9 cellular contexts compared by ENCODE assay signal in the genomic region with DNA sequence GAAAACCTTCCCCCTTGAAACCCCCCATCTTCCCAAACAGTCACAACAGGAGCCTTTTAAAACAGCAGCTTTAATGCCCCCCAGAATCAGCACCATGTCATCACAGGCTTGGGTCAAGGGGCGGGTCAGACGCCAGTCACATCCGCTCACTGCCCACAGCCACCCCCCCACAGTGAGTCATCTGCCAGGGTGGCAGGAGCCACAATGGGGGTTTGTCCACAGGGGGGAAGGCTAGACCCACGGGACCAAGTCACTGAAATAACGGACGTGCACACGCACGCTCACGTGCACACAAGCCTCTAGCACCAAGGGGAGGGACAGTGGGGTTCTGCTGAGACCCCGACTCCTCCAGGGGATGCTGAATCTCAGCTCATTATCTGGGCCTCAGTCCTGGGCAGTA.
DNase-seq lines count a peak whose midpoint lies in the region; ATAC-seq and TF ChIP-seq lines count a peak whose summit lies in the region.
"Had no signal": no experiment of that assay in that cellular context is flagged by ENCODE, and none has a peak within 500 bp of the region (broad histone marks: within the 10 kb centered on the region; RNA-seq: fewer than 3 reads in every experiment).

No MANE protein-coding gene starts in this region.

- DNase-seq in AG10803 (ENCODE audit: low read depth): peak; percentile 78
- DNase-seq in amygdala (lab: John Stamatoyannopoulos, UW): peak in 33 of 56 donors; percentile 13 to 79 (median 54)
- DNase-seq in medulla oblongata (ENCODE audit: extremely low spot score): peak; percentile 75
- no peak for DNase-seq in NCI-H1105 treated with DMSO at 0.1 percent for 48 hours (lab: John Stamatoyannopoulos, UW)
- no peak for DNase-seq in NCI-H1436 (lab: John Stamatoyannopoulos, UW)
- no peak for DNase-seq in NCI-H774 (lab: John Stamatoyannopoulos, UW)
- DNase-seq: activated naive CD8-positive, alpha-beta T cell treated with anti-CD3 and anti-CD28 coated beads, Interleukin-2, amount 10 ng/mL, durations not matched to agents 7 days and 5 days had no signal

- no peak for ATAC-seq in GM21423 (IDR thresholded peaks at IDR 0.05; ENCODE audit: unreplicated experiment)

- no peak; the same call in 1 of the 2 replicates for TF ChIP-seq RAD21 in Ishikawa (IDR thresholded peaks at IDR 0.05; ENCODE audit: low read depth)

- no peak for TF ChIP-seq EP300 in Ishikawa (IDR thresholded peaks at IDR 0.05; ENCODE audit: borderline replicate concordance)

- H3K4me3 ChIP-seq in AG10803 (ENCODE audit: low read length): no peak overlapping the region

- TF ChIP-seq CTCF in AG10803 (conservative IDR thresholded peaks at IDR 0.05; ENCODE audit: low read length): 0 out of 2 replicates have a peak, but pooled peaks have one; percentile 5

TF ChIP-seq in Ishikawa, 13 proteins besides CTCF, POLR2A, EP300 and RAD21:
- TF ChIP-seq TAF1 (IDR thresholded peaks at IDR 0.05; ENCODE audit: low read depth) (no peak), CREB1 (IDR thresholded peaks at IDR 0.05; ENCODE audit: low read depth) (no peak), ZBTB7A (IDR thresholded peaks at IDR 0.05; ENCODE audit: low read depth) (0 out of 2 replicates have a peak, but pooled peaks have one; percentile 6), TCF12 (IDR thresholded peaks at IDR 0.05; ENCODE audit: low read depth) (peak; percentile 35; the same call in 1 of the 2 replicates)
- TF ChIP-seq, protein P1, sequence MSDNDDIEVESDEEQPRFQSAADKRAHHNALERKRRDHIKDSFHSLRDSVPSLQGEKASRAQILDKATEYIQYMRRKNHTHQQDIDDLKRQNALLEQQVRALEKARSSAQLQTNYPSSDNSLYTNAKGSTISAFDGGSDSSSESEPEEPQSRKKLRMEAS (IDR thresholded peaks at IDR 0.05): no peak

Comparison
In these comparisons a context has a peak if more than half of its experiments do, and no peak if none do; other contexts are left out.
1. DNase-seq: peak in AG10803 (single experiment), amygdala (33 of 56) and medulla oblongata (single experiment); none in NCI-H1105 treated with DMSO at 0.1 percent for 48 hours (single experiment), NCI-H1436 (single experiment) and NCI-H774 (single experiment).